In the genomic region with DNA sequence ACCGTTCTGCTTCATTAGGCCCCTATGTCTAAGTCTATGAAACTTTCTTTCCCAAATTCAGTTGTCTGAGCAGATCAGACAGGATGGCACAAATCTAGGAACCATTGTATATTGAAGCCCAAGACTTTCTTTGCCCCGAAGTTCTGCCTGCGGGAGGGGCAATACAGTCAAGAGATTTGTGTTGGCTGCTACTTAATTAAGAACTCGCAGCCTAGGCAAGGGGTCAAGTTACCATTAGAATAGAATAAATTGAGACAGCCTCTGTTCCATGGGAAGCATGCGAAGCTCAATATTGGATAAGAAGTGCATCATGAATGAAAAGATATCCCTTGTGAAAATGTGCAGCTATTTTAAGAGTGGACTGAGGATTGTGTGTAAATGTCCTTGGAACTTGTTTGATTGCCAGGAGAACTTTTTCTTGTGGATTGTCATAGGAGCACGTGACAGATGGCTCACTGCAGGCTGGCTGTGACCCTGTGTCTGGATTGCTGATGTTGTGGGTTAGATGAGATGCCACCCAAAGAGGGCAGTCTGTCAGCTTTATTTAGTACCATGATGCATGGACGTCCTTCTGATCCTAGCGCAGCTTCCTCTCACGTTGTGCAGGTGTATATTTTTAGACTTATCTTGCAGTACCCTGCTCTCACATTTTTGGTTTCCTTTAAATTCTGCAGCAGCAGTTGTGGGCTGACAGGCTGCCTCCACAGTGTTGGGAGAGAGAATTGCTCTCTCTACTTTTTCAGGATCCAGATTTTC, we compare ENCODE assay signal across 1 cellular context.
TF ChIP-seq lines count a peak whose summit lies in the region.

No MANE protein-coding gene starts in this region.

TF ChIP-seq in GM23338, 12 proteins besides CTCF, POLR2A, EP300 and RAD21 (continued from another document):
- TF ChIP-seq, protein P1, sequence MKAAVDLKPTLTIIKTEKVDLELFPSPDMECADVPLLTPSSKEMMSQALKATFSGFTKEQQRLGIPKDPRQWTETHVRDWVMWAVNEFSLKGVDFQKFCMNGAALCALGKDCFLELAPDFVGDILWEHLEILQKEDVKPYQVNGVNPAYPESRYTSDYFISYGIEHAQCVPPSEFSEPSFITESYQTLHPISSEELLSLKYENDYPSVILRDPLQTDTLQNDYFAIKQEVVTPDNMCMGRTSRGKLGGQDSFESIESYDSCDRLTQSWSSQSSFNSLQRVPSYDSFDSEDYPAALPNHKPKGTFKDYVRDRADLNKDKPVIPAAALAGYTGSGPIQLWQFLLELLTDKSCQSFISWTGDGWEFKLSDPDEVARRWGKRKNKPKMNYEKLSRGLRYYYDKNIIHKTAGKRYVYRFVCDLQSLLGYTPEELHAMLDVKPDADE (IDR thresholded peaks at IDR 0.05) = no peak
- TF ChIP-seq ZNF462 (CRISPR knock-in tag; IDR thresholded peaks at IDR 0.05) = no peak
